10 cellular contexts compared by ENCODE assay signal in the genomic region with DNA sequence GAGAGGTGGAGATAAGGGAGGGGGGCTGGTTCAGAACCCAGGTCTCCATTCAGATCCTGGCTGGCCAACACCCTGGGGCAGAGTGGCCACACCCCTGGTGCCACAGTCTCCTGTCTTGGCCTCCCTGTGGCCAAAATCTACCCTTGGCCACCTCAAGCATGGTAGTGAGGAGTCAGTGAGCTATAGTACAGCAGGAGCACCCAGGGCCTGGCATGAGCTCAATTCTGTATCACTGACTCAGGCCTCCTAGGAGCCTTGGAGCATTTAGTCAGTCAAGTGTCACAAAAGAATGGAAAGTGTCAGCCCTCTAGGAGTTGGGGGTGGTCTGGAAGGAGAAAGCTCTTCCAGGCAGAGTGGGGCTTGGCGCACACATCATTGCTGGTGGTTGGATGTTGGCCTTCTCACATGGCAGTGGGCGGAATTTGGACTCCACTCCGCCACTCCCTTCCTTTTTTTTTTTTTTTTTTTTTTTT. TPM values are rescaled to one million over a fixed set of nuclear protein-coding genes. Genes with fewer than 3 reads are reported as not detected.
DNase-seq lines count a peak whose midpoint lies in the region; ATAC-seq and TF ChIP-seq lines count a peak whose summit lies in the region.
"Had no signal": no experiment of that assay in that cellular context is flagged by ENCODE, and none has a peak within 500 bp of the region (broad histone marks: within the 10 kb centered on the region; RNA-seq: fewer than 3 reads in every experiment).

No MANE protein-coding gene starts in this region.

- TF ChIP-seq POLR2A in tibial nerve (IDR thresholded peaks at IDR 0.05) = no peak

- CTCF ChIA-PET in activated CD4-positive, alpha-beta memory T cell treated with anti-CD3 and anti-CD28 coated beads, Interleukin-2, amount 10 ng/mL, durations not matched to agents 7 days and 5 days (lab: Charles Lee) = interaction anchor here (0.8 to 7.0 kb wide), 7 partner anchors 9 to 81 kb away, joined by 3 to 95 read pairs (median 4); partner anchors contain the start of gene RPS19

- POLR2A ChIA-PET in activated CD4-positive, alpha-beta memory T cell treated with anti-CD3 and anti-CD28 coated beads, Interleukin-2, amount 10 ng/mL, durations not matched to agents 7 days and 5 days (lab: Charles Lee) = interaction anchor here (0.8 to 16.1 kb wide), 7 partner anchors 9 to 88 kb away, joined by 3 to 384 read pairs (median 26); partner anchors contain the start of genes ARHGEF1, RABAC1 and RPS19

- H3K36me3 Mint-ChIP-seq in activated CD4-positive, alpha-beta memory T cell treated with anti-CD3 and anti-CD28 coated beads, Interleukin-2, amount 10 ng/mL, durations not matched to agents 7 days and 5 days (ENCODE audit: low read depth) = peaks cover 59% of the 10 kb centered on the region
- H3K36me3 Mint-ChIP-seq in neural progenitor cell = peaks cover 10% of the 10 kb centered on the region

- no peaks in the 10 kb centered on the region for H3K9me3 ChIP-seq in right cardiac atrium (ENCODE audit: control insufficient read depth, low read length)
- H3K9me3 ChIP-seq in neural progenitor cell (ENCODE audit: low read depth) = no peaks in the 10 kb centered on the region
- H3K9me3 ChIP-seq in tibial nerve = no peaks in the 10 kb centered on the region

- H3K9ac ChIP-seq in neural progenitor cell = no peak overlapping the region

- 38% methylated on average over 3 of the region's 3 CpGs for WGBS in right cardiac atrium
- 52 to 83% methylated on average over 3 of the region's 3 CpGs for WGBS in tibial nerve, 2 donors

- DNase-seq in AG20443 (ENCODE audit: low spot score) (peak; percentile 24), HCEC 1CT (peak; percentile 28), right cardiac atrium (peak in 1 of 3 donors; percentile 52), SHP77 treated with DMSO at 0.1 percent for 48 hours (lab: John Stamatoyannopoulos, UW) (no peak), neural progenitor cell (ENCODE audit: low spot score) (no peak), tibial nerve (ENCODE audit: low spot score in 2 of 2) (no peak)
- no peak for DNase-seq in activated CD4-positive, alpha-beta memory T cell treated with anti-CD3 and anti-CD28 coated beads, Interleukin-2, amount 10 ng/mL, durations not matched to agents 7 days and 5 days
- DNase-seq in stimulated activated naive CD4-positive, alpha-beta T cell treated with Interleukin-2 at 50 U/mL for 16 hours (lab: John Stamatoyannopoulos, UW) = no peak
- DNase-seq: NCI-H1092 treated with DMSO at 0.1 percent for 48 hours had no signal

- no peak for TF ChIP-seq EP300 in tibial nerve (IDR thresholded peaks at IDR 0.05)

- no peak for TF ChIP-seq CTCF in neural progenitor cell (IDR thresholded peaks at IDR 0.05)
- no peak for TF ChIP-seq CTCF in tibial nerve (IDR thresholded peaks at IDR 0.05)

- intact Hi-C loops in right cardiac atrium (cut with DNase I) = loop anchor here in 3 of 4 donors (5.0 kb wide), 2 partner anchors 67 to 82 kb away; no protein-coding TSS in a partner anchor

- ATAC-seq in right cardiac atrium = peak; percentile 8 to 17

- H3K27ac ChIP-seq in right cardiac atrium (ENCODE audit: low read length) (no peak overlapping the region), neural progenitor cell (no peak overlapping the region), tibial nerve (peak overlapping the region in 1 of 4 donors; percentile 45)

- peak overlapping the region; percentile 93 for H3K27ac Mint-ChIP-seq in activated CD4-positive, alpha-beta memory T cell treated with anti-CD3 and anti-CD28 coated beads, Interleukin-2, amount 10 ng/mL, durations not matched to agents 7 days and 5 days
- no peak overlapping the region for H3K27ac Mint-ChIP-seq in neural progenitor cell

- H3K79me2 ChIP-seq in neural progenitor cell (ENCODE audit: low read depth) = peaks cover 33% of the 10 kb centered on the region

- H2AFZ ChIP-seq in neural progenitor cell (replicated peaks) = no peak overlapping the region

- H3K9me3 Mint-ChIP-seq in activated CD4-positive, alpha-beta memory T cell treated with anti-CD3 and anti-CD28 coated beads, Interleukin-2, amount 10 ng/mL, durations not matched to agents 7 days and 5 days = no peaks in the 10 kb centered on the region
- H3K9me3 Mint-ChIP-seq in neural progenitor cell = no peaks in the 10 kb centered on the region
- H3K9me3 Mint-ChIP-seq: brain had no signal

- H3K27me3 ChIP-seq in right cardiac atrium (ENCODE audit: control insufficient read depth, insufficient read depth) = no peaks in the 10 kb centered on the region
- no peaks in the 10 kb centered on the region for H3K27me3 ChIP-seq in neural progenitor cell
- H3K27me3 ChIP-seq in tibial nerve = no peaks in the 10 kb centered on the region

- no peaks in the 10 kb centered on the region for H3K27me3 Mint-ChIP-seq in activated CD4-positive, alpha-beta memory T cell treated with anti-CD3 and anti-CD28 coated beads, Interleukin-2, amount 10 ng/mL, durations not matched to agents 7 days and 5 days
- peaks cover 2% of the 10 kb centered on the region for H3K27me3 Mint-ChIP-seq in neural progenitor cell (ENCODE audit: insufficient read depth, low read depth)
- H3K27me3 Mint-ChIP-seq: brain had no signal

- H3K4me3 ChIP-seq in right cardiac atrium (ENCODE audit: low read length) = no peak overlapping the region
- H3K4me3 ChIP-seq in neural progenitor cell = no peak overlapping the region
- no peak overlapping the region for H3K4me3 ChIP-seq in tibial nerve

- H3K4me2 ChIP-seq in neural progenitor cell = no peak overlapping the region

- no peak overlapping the region for H3K4me3 Mint-ChIP-seq in activated CD4-positive, alpha-beta memory T cell treated with anti-CD3 and anti-CD28 coated beads, Interleukin-2, amount 10 ng/mL, durations not matched to agents 7 days and 5 days
- no peak overlapping the region for H3K4me3 Mint-ChIP-seq in neural progenitor cell
- H3K4me3 Mint-ChIP-seq: brain had no signal

- peaks cover 73% of the 10 kb centered on the region for H3F3A ChIP-seq in neural progenitor cell (ENCODE audit: low read depth)

- peaks cover 83% of the 10 kb centered on the region for H3K4me1 Mint-ChIP-seq in activated CD4-positive, alpha-beta memory T cell treated with anti-CD3 and anti-CD28 coated beads, Interleukin-2, amount 10 ng/mL, durations not matched to agents 7 days and 5 days
- H3K4me1 Mint-ChIP-seq in neural progenitor cell = no peaks in the 10 kb centered on the region

- H3K36me3 ChIP-seq in neural progenitor cell = no peaks in the 10 kb centered on the region
- H3K36me3 ChIP-seq in tibial nerve = peaks cover 0 to 73% (median 8%) of the 10 kb centered on the region in 3 donors

- peaks cover 3% of the 10 kb centered on the region for H3K4me1 ChIP-seq in right cardiac atrium (ENCODE audit: control insufficient read depth, insufficient read depth, low read length)
- H3K4me1 ChIP-seq in neural progenitor cell = no peaks in the 10 kb centered on the region
- H3K4me1 ChIP-seq in tibial nerve = peaks cover 0 to 23% (median 8%) of the 10 kb centered on the region in 4 donors

- H4K20me1 ChIP-seq in neural progenitor cell (ENCODE audit: low read depth) = peaks cover 78% of the 10 kb centered on the region

RNA-seq across cellular contexts. Expression of gene CD79A, which starts 6.6 kb away (rescaled TPM):
- under 1 TPM; 0.35 to 0.38 TPM for total RNA-seq in activated CD4-positive, alpha-beta memory T cell treated with anti-CD3 and anti-CD28 coated beads, Interleukin-2, amount 10 ng/mL, durations not matched to agents 7 days and 5 days
- total RNA-seq in right cardiac atrium (under 1 TPM in 2 of 4 donors, not detected in 2; 0.37 to 0.58 TPM), neural progenitor cell (ENCODE audit: low replicate concordance) (0.11 and 0.25 TPM in 2 replicates), tibial nerve (not detected)
- 0.09 TPM for polyA plus RNA-seq in right cardiac atrium

RNA-seq across cellular contexts. Expression of gene RPS19, which starts 10.4 kb away (rescaled TPM):
- total RNA-seq in activated CD4-positive, alpha-beta memory T cell treated with anti-CD3 and anti-CD28 coated beads, Interleukin-2, amount 10 ng/mL, durations not matched to agents 7 days and 5 days = 1,000 to 10,000 TPM; 2,625 to 2,652 TPM
- 100 to 1,000 TPM; 625 to 784 (median 741) TPM for total RNA-seq in right cardiac atrium
- polyA plus RNA-seq in right cardiac atrium = 863 TPM
- total RNA-seq in neural progenitor cell (ENCODE audit: low replicate concordance) = 1,422 and 2,398 TPM in 2 replicates
- total RNA-seq in tibial nerve = 1,000 to 10,000 TPM in 2 of 4 donors, 100 to 1,000 TPM in 2; 835 to 1,204 (median 1,038) TPM

RNA-seq across cellular contexts. Expression of gene ARHGEF1, which starts 12.5 kb away (rescaled TPM):
- 100 to 1,000 TPM; 657 TPM for total RNA-seq in activated CD4-positive, alpha-beta memory T cell treated with anti-CD3 and anti-CD28 coated beads, Interleukin-2, amount 10 ng/mL, durations not matched to agents 7 days and 5 days
- total RNA-seq in right cardiac atrium (10 to 100 TPM; 39.7 to 43.9 (median 40.8) TPM), neural progenitor cell (ENCODE audit: low replicate concordance) (10.9 and 25.2 TPM in 2 replicates), tibial nerve (100 to 1,000 TPM in 3 of 4 donors, 10 to 100 TPM in 1; 68.4 to 225 (median 121) TPM)
- polyA plus RNA-seq in right cardiac atrium = 42.8 TPM

RNA-seq across cellular contexts. Expression of gene DMRTC2, which starts 25.6 kb away (rescaled TPM):
- not detected for total RNA-seq in activated CD4-positive, alpha-beta memory T cell treated with anti-CD3 and anti-CD28 coated beads, Interleukin-2, amount 10 ng/mL, durations not matched to agents 7 days and 5 days
- total RNA-seq in right cardiac atrium (not detected), neural progenitor cell (ENCODE audit: low replicate concordance) (not detected in 2 replicates), tibial nerve (not detected)
- not detected for polyA plus RNA-seq in right cardiac atrium

RNA-seq across cellular contexts. Expression of gene LYPD4, which starts 26.0 kb away (rescaled TPM):
- not detected for total RNA-seq in activated CD4-positive, alpha-beta memory T cell treated with anti-CD3 and anti-CD28 coated beads, Interleukin-2, amount 10 ng/mL, durations not matched to agents 7 days and 5 days
- total RNA-seq in right cardiac atrium = not detected
- not detected for polyA plus RNA-seq in right cardiac atrium
- total RNA-seq in neural progenitor cell (ENCODE audit: low replicate concordance) = not detected in 2 replicates
- not detected for total RNA-seq in tibial nerve

Comparison
In these comparisons a context has a peak if more than half of its experiments do, and no peak if none do; other contexts are left out.
1. DNase-seq: peak in AG20443 (single experiment) and HCEC 1CT (single experiment); none in activated CD4-positive, alpha-beta memory T cell treated with anti-CD3 and anti-CD28 coated beads, Interleukin-2, amount 10 ng/mL, durations not matched to agents 7 days and 5 days (single experiment), SHP77 treated with DMSO at 0.1 percent for 48 hours (single experiment), neural progenitor cell (single experiment), tibial nerve (0 of 2) and stimulated activated naive CD4-positive, alpha-beta T cell treated with Interleukin-2 at 50 U/mL for 16 hours (single experiment).